ENCODE assay signal across 8 cellular contexts in the genomic region with DNA sequence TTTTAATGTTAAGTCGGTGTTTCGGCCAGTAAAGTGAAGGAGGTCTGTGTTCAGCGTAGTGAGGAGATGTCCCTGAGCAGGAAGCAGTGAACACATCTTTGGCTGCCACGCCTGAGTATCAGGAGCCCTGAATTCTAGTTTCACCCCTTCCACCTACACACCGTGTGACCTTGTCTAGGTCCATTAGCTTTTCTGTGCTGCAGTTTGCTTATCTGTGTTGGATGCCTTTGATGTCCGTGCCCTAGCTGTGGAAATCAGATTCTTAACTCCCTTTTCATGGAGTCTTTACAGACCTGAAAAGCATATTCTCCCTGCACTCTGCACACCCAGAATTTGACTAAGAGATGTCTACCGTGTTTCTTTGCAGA. TPM values are rescaled to one million over a fixed set of nuclear protein-coding genes. Genes with fewer than 3 reads are reported as not detected.
A peak's percentile ranks its signal among the peaks of the same experiment; 100 is the strongest.
DNase-seq lines count a peak whose midpoint lies in the region; FAIRE-seq and TF ChIP-seq lines count a peak whose summit lies in the region.

No MANE protein-coding gene starts in this region.

- H3K36me3 ChIP-seq in GM23248 (ENCODE audit: low read depth) (no peaks in the 10 kb centered on the region), PC-9 (ENCODE audit: low read depth) (0 out of 2 replicates have a peak, but pooled peaks cover 6% of the 10 kb centered on the region), ectodermal cell (ENCODE audit: control insufficient read depth, insufficient read depth, low read length) (no peaks in the 10 kb centered on the region), muscle layer of colon (ENCODE audit: insufficient read depth, low read length) (no peaks in the 10 kb centered on the region)

- H3K9ac ChIP-seq in GM23248 (peak overlapping the region; percentile 96), muscle layer of colon (ENCODE audit: low read length) (peak overlapping the region; percentile 92)

- DNase-seq in GM23248 (peak; percentile 49), PC-9 (no peak), D721Med (ENCODE audit: insufficient read length, low spot score) (no peak), NOMO-1 treated with DMSO at 0.1 percent for 48 hours (lab: John Stamatoyannopoulos, UW; ENCODE audit: unreplicated experiment) (no peak), NCI-H2029 treated with DMSO at 0.1 percent for 48 hours (lab: John Stamatoyannopoulos, UW) (no peak)

- H3K27ac ChIP-seq in GM23248 (peak overlapping the region; percentile 80), PC-9 (peak overlapping the region; percentile 66), ectodermal cell (ENCODE audit: insufficient read depth, low read depth, low read length, poor library complexity, severe bottlenecking) (peak overlapping the region; percentile 79), muscle layer of colon (ENCODE audit: low read depth, low read length) (peak overlapping the region; percentile 73)

- H3K27me3 ChIP-seq in GM23248 (replicated peaks; ENCODE audit: insufficient read depth): no peaks in the 10 kb centered on the region
- H3K27me3 ChIP-seq in PC-9 (ENCODE audit: insufficient read depth, low read depth): no peaks in the 10 kb centered on the region
- H3K27me3 ChIP-seq in ectodermal cell (ENCODE audit: control insufficient read depth, insufficient read depth, low read length, poor library complexity, severe bottlenecking): no peaks in the 10 kb centered on the region
- no peaks in the 10 kb centered on the region for H3K27me3 ChIP-seq in muscle layer of colon (ENCODE audit: control insufficient read depth in 1 of 2, insufficient read depth in 2 of 2, low read length in 2 of 2)

- H3K9me3 ChIP-seq in GM23248 (ENCODE audit: low read depth) (no peaks in the 10 kb centered on the region), PC-9 (ENCODE audit: insufficient read depth, low read depth) (no peaks in the 10 kb centered on the region), ectodermal cell (ENCODE audit: control insufficient read depth, low read length) (no peaks in the 10 kb centered on the region), muscle layer of colon (ENCODE audit: low read length) (no peaks in the 10 kb centered on the region)

- TF ChIP-seq CTCF in PC-9 (conservative IDR thresholded peaks at IDR 0.05) (no peak), D721Med (IDR thresholded peaks at IDR 0.05; ENCODE audit: insufficient read depth, missing control alignments) (no peak)

- peaks cover 12% of the 10 kb centered on the region; the same call in 1 of the 2 replicates for H4K20me1 ChIP-seq in GM23248 (ENCODE audit: insufficient read depth)
- no peaks in the 10 kb centered on the region for H4K20me1 ChIP-seq in PC-9 (ENCODE audit: insufficient read depth)

- peak overlapping the region; percentile 99 for H2AFZ ChIP-seq in GM23248
- peak overlapping the region; percentile 88 for H2AFZ ChIP-seq in PC-9

- H3K79me2 ChIP-seq in GM23248 (ENCODE audit: insufficient read depth) (peaks cover 59% of the 10 kb centered on the region), PC-9 (ENCODE audit: low read depth) (peaks cover 70% of the 10 kb centered on the region)

- FAIRE-seq in D721Med (lab: Jason Lieb, UNC): no peak

- 1% methylated on average over 7 of the region's 7 CpGs for WGBS in GM23248 (ENCODE audit: low coverage in 1 of 2, low lambda C conversion rate in 2 of 2, missing lambda C conversion rate in 2 of 2), 2 experiments
- WGBS in ectodermal cell, 2 experiments: 18 to 20% methylated on average over 7 of the region's 7 CpGs

- POLR2A ChIA-PET in PC-9 (lab: Charles Lee; ENCODE audit: unreplicated experiment): no interaction called here

- H3K4me2 ChIP-seq in GM23248 (ENCODE audit: unreplicated experiment) (peak overlapping the region; percentile 98), PC-9 (peak overlapping the region; percentile 97)

- H3K9me2 ChIP-seq in GM23248 (ENCODE audit: insufficient read depth): no peaks in the 10 kb centered on the region
- no peaks in the 10 kb centered on the region for H3K9me2 ChIP-seq in PC-9 (ENCODE audit: insufficient read depth)

- H3K4me3 ChIP-seq in GM08714 (ENCODE audit: low read length) (peak overlapping the region; percentile 92), GM23248 (peak overlapping the region; percentile 93), PC-9 (peak overlapping the region; percentile 65), ectodermal cell (ENCODE audit: insufficient read depth, low read depth, low read length) (peak overlapping the region; percentile 70), muscle layer of colon (ENCODE audit: low read depth in 1 of 2, low read length in 2 of 2) (peak overlapping the region; percentile 88 to 92)

- H3F3A ChIP-seq in GM23248 (ENCODE audit: insufficient read depth) (peaks cover 42% of the 10 kb centered on the region), PC-9 (ENCODE audit: insufficient read depth, low read depth) (peaks cover 11% of the 10 kb centered on the region)

- CTCF ChIA-PET in PC-9 (lab: Charles Lee): interaction anchor here (0.9 kb wide), 1 partner anchor 347 kb away, joined by 3 read pairs; no protein-coding TSS in a partner anchor

- intact Hi-C loops in PC-9 (cut with micrococcal nuclease; ENCODE audit: unreplicated experiment): loop anchor here (5.0 kb wide), 1 partner anchor 372 kb away; no protein-coding TSS in a partner anchor

- no TSS peak for BruUV-seq in PC-9 (replicated peaks; lab: Mats Ljungman, UMichigan)

- peaks cover 50% of the 10 kb centered on the region for H3K4me1 ChIP-seq in GM23248 (ENCODE audit: insufficient read depth)
- peaks cover 38% of the 10 kb centered on the region for H3K4me1 ChIP-seq in PC-9 (replicated peaks; ENCODE audit: insufficient read depth)
- H3K4me1 ChIP-seq in ectodermal cell (ENCODE audit: control insufficient read depth, insufficient read depth, low read length): no peaks in the 10 kb centered on the region
- H3K4me1 ChIP-seq in muscle layer of colon (ENCODE audit: insufficient read depth, low read length): peaks cover 35% of the 10 kb centered on the region

- in situ Hi-C loops in GM23248 (cut with MboI): no loop called here

RNA-seq across cellular contexts. Expression of gene FBXO38, which starts 0.6 kb away (rescaled TPM):
- total RNA-seq in GM23248 (2014; rRNA removed; shearing (Covaris generic)): 42.9 and 55.3 TPM in 2 replicates
- polyA plus RNA-seq in GM23248 (2016; fragmentation: Nextera tagmentation; extraction: Ambion mirVana): 16.7 and 17.1 TPM in 2 replicates
- 39.2 and 49.8 TPM in 2 replicates for total RNA-seq in PC-9 (2021)
- polyA plus RNA-seq in ectodermal cell (2013, experiment 1 of 4): 34.7 TPM
- polyA plus RNA-seq in ectodermal cell (2013, experiment 2 of 4): 38.6 TPM
- 27.9 TPM for polyA plus RNA-seq in ectodermal cell (2013, experiment 3 of 4)
- polyA plus RNA-seq in ectodermal cell (2013, experiment 4 of 4): 28.4 TPM

RNA-seq across cellular contexts. Expression of gene SPINK9, which starts 49.0 kb away (rescaled TPM):
- total RNA-seq in GM23248 (2014; rRNA removed; shearing (Covaris generic)): not detected in 2 replicates
- polyA plus RNA-seq in GM23248 (2016; fragmentation: Nextera tagmentation; extraction: Ambion mirVana): not detected in 2 replicates
- not detected in 2 replicates for total RNA-seq in PC-9 (2021)
- not detected for polyA plus RNA-seq in ectodermal cell (2013, experiment 1 of 4)
- polyA plus RNA-seq in ectodermal cell (2013, experiment 2 of 4): not detected
- not detected for polyA plus RNA-seq in ectodermal cell (2013, experiment 3 of 4)
- polyA plus RNA-seq in ectodermal cell (2013, experiment 4 of 4): not detected
